Comparison of ENCODE assay signal across 11 cellular contexts in genomic region chr11:93622043-93622442, GRCh38. TPM values are rescaled to one million over a fixed set of nuclear protein-coding genes. Genes with fewer than 3 reads are reported as not detected.
DNase-seq lines count a peak whose midpoint lies in the region; FAIRE-seq and TF ChIP-seq lines count a peak whose summit lies in the region.
"Had no signal": no experiment of that assay in that cellular context is flagged by ENCODE, and none has a peak within 500 bp of the region (broad histone marks: within the 10 kb centered on the region; RNA-seq: fewer than 3 reads in every experiment).

No MANE protein-coding gene starts in this region.

- H3K27ac ChIP-seq in OCI-LY3 (ENCODE audit: low read length), result no peak overlapping the region
- no peak overlapping the region for H3K27ac ChIP-seq in keratinocyte (ENCODE audit: control insufficient read depth, insufficient read depth, low read length)
- no peak overlapping the region for H3K27ac ChIP-seq in testis

- peak; percentile 42 for TF ChIP-seq CTCF in GM13977 (IDR thresholded peaks at IDR 0.05; ENCODE audit: extremely low read depth, insufficient read depth, missing control alignments)
- TF ChIP-seq CTCF in OCI-LY3 (IDR thresholded peaks at IDR 0.05; ENCODE audit: low read depth, low read length), result peak; percentile 81
- TF ChIP-seq CTCF in keratinocyte (optimal IDR thresholded peaks at IDR 0.05 in 1 of 3, IDR thresholded peaks at IDR 0.05 in 1 of 3, conservative IDR thresholded peaks at IDR 0.05 in 1 of 3; ENCODE audit: extremely low read depth in 1 of 3, insufficient read depth in 2 of 3, low read length in 3 of 3), result peak in 2 of 3 experiments; percentile 13 to 53
- TF ChIP-seq CTCF in testis (IDR thresholded peaks at IDR 0.05), result no peak

- H3K4me2 ChIP-seq in OCI-LY3 (ENCODE audit: low read length) (no peak overlapping the region), keratinocyte (ENCODE audit: control insufficient read depth, extremely low read depth, insufficient read depth, low read depth, low read length) (no peak overlapping the region)

- in situ Hi-C loops in GM13977 (cut with MboI; ENCODE audit: low pct_unique_long_range_greater_than_20kb, low sequenced_read_pairs, unreplicated experiment), result no loop called here

- H3K79me2 ChIP-seq in OCI-LY3 (ENCODE audit: low read length) (no peaks in the 10 kb centered on the region), keratinocyte (ENCODE audit: control insufficient read depth, insufficient read depth, low read length) (no peaks in the 10 kb centered on the region)

- intact Hi-C loops in testis (cut with DNase I; ENCODE audit: low total_unique reads), result no loop called here

- H3K9me1 ChIP-seq in keratinocyte (ENCODE audit: control insufficient read depth, extremely low read depth, insufficient read depth, low read length), result no peaks in the 10 kb centered on the region

- H3K36me3 ChIP-seq in OCI-LY3 (replicated peaks; ENCODE audit: low read depth, low read length), result no peaks in the 10 kb centered on the region
- no peaks in the 10 kb centered on the region for H3K36me3 ChIP-seq in keratinocyte (ENCODE audit: control insufficient read depth in 2 of 2, extremely low read depth in 1 of 2, insufficient read depth in 2 of 2, low read length in 2 of 2)
- no peaks in the 10 kb centered on the region for H3K36me3 ChIP-seq in testis (ENCODE audit: low read depth, missing control alignments)

- H3K9me3 ChIP-seq in OCI-LY3 (ENCODE audit: insufficient read depth, low read length), result no peaks in the 10 kb centered on the region
- no peaks in the 10 kb centered on the region for H3K9me3 ChIP-seq in keratinocyte (ENCODE audit: control insufficient read depth, low read depth, low read length)
- H3K9me3 ChIP-seq in testis, result no peaks in the 10 kb centered on the region

- H3K27me3 ChIP-seq in OCI-LY3 (ENCODE audit: low read depth, low read length), result 0 out of 2 replicates have a peak, but pooled peaks cover 4% of the 10 kb centered on the region
- peaks cover 4% of the 10 kb centered on the region for H3K27me3 ChIP-seq in keratinocyte (ENCODE audit: control insufficient read depth, extremely low read depth, insufficient read depth, low read length)
- H3K27me3 ChIP-seq in testis, result no peaks in the 10 kb centered on the region

- H3K9ac ChIP-seq in OCI-LY3 (ENCODE audit: low read length) (no peak overlapping the region), keratinocyte (ENCODE audit: control insufficient read depth, extremely low read depth, insufficient read depth, low read length) (no peak overlapping the region)

- DNase-seq in AML-193 (lab: John Stamatoyannopoulos, UW) (peak; percentile 32 to 37), GM13977 (ENCODE audit: low spot score) (no peak), keratinocyte (ENCODE audit: low read depth, low spot score) (no peak), testis (no peak), NCI-H510A treated with DMSO at 0.1 percent for 48 hours (lab: John Stamatoyannopoulos, UW) (no peak)
- no peak for DNase-seq in activated T-cell treated with anti-CD3 and anti-CD28 coated beads, Interleukin-2, amount 50 U/mL, for 48 hours
- no peak for DNase-seq in stimulated activated naive CD4-positive, alpha-beta T cell treated with Interleukin-2 at 50 U/mL for 16 hours (lab: John Stamatoyannopoulos, UW)
- DNase-seq: NCI-H446; stimulated activated CD4-positive, alpha-beta T cell treated with anti-CD3 and anti-CD28 coated beads, Interleukin-4, amount 100 ng/mL, for 4 hours; stimulated activated naive CD4-positive, alpha-beta T cell had no signal

- H4K20me1 ChIP-seq in OCI-LY3 (ENCODE audit: insufficient read depth, low read length) (no peaks in the 10 kb centered on the region), keratinocyte (ENCODE audit: control insufficient read depth, extremely low read depth, insufficient read depth, low read length) (no peaks in the 10 kb centered on the region)

- H3K4me3 ChIP-seq in OCI-LY3 (ENCODE audit: low read length) (no peak overlapping the region), keratinocyte (ENCODE audit: control insufficient read depth in 2 of 3, extremely low read depth in 1 of 3, insufficient read depth in 2 of 3, low read depth in 1 of 3, low read length in 3 of 3) (no peak overlapping the region), testis (no peak overlapping the region)

- FAIRE-seq in keratinocyte (lab: Jason Lieb, UNC), result no peak

- H3K4me1 ChIP-seq in OCI-LY3 (ENCODE audit: low read length), result peaks cover 29% of the 10 kb centered on the region
- H3K4me1 ChIP-seq in keratinocyte (ENCODE audit: control insufficient read depth, extremely low read depth, insufficient read depth, low read length), result no peaks in the 10 kb centered on the region
- H3K4me1 ChIP-seq in testis, result no peaks in the 10 kb centered on the region

- TF ChIP-seq POLR2A in testis (IDR thresholded peaks at IDR 0.05), result no peak

- dilution Hi-C loops in keratinocyte (cut with MboI; ENCODE audit: extremely low pct_ligation_motif_present, low sequenced_read_pairs), result no loop called here

- no peak overlapping the region for H2AFZ ChIP-seq in OCI-LY3 (ENCODE audit: low read depth, low read length)
- no peak overlapping the region for H2AFZ ChIP-seq in keratinocyte (ENCODE audit: control insufficient read depth, low read length)

RNA-seq across cellular contexts. Expression of gene CEP295, which starts 39.4 kb away (rescaled TPM):
- polyA plus RNA-seq in keratinocyte (5.5 to 9.0 TPM (median 8.7 TPM) in 3 replicates), testis (ENCODE audit: insufficient read depth, low read depth, low replicate concordance) (9.8 TPM)
- polyA plus RNA-seq in keratinocyte (2011; ENCODE audit: low read depth), result 17.5 TPM
- 2.1 and 4.8 TPM in 2 replicates for polyA plus RNA-seq in keratinocyte (2011; cell fraction: cytosol; rRNA removed)
- polyA plus RNA-seq in keratinocyte (2011; cell fraction: nucleus; rRNA removed), result 16.8 and 17.2 TPM in 2 replicates
- 3.9 and 4.0 TPM in 2 replicates for polyA plus RNA-seq in keratinocyte (2012; ENCODE audit: low replicate concordance)
- 1.5 to 33.1 TPM (median 14.8 TPM) in 3 replicates for polyA minus RNA-seq in keratinocyte
- 6.9 TPM for polyA minus RNA-seq in keratinocyte (2011; cell fraction: cytosol; rRNA and poly(A)+ RNA removed)
- 23.5 and 55.5 TPM in 2 replicates for polyA minus RNA-seq in keratinocyte (2011; cell fraction: nucleus; rRNA and poly(A)+ RNA removed)
- total RNA-seq in testis, result 10 to 100 TPM; 33.9 to 45.5 TPM

Comparison
In these comparisons a context has a peak if more than half of its experiments do, and no peak if none do; other contexts are left out.
1. DNase-seq: peak in AML-193 (2 of 2); none in GM13977 (single experiment), keratinocyte (single experiment), testis (single experiment), activated T-cell treated with anti-CD3 and anti-CD28 coated beads, Interleukin-2, amount 50 U/mL, for 48 hours (0 of 2), stimulated activated naive CD4-positive, alpha-beta T cell treated with Interleukin-2 at 50 U/mL for 16 hours (single experiment) and NCI-H510A treated with DMSO at 0.1 percent for 48 hours (single experiment).
2. CTCF ChIP-seq: peak in GM13977 (single experiment), OCI-LY3 (single experiment) and keratinocyte (2 of 3); none in testis (0 of 3).